In the genomic region with DNA sequence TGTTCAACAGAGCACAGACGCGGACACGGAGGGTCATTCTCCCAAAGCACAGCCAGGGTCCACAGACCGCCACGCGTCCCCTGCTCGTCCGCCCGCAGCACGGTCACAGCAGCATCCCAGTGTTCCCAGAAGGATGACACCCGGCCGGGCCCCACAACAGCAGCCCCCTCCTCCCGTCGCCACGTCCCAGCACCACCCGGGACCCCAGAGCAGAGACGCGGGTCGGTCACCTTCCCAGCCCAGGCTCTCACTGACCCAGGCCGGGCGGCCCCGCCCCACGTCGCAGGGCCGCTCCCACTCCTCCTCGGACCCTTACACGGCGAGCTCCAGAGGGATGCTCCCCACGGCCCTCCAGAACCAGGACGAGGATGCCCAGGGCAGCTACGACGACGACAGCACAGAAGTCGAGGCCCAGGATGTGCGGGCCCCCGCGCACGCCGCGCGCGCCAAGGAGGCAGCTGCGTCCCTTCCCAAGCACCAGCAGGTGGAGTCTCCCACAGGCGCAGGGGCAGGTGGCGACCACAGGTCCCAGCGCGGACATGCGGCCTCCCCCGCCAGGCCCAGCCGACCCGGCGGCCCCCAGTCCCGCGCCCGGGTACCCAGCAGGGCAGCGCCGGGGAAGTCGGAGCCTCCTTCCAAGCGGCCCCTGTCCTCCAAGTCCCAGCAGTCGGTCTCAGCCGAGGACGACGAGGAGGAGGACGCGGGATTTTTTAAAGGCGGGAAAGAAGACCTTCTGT, we compare ENCODE assay signal across 16 cellular contexts.
DNase-seq lines count a peak whose midpoint lies in the region; FAIRE-seq and TF ChIP-seq lines count a peak whose summit lies in the region.
"Had no signal": no experiment of that assay in that cellular context is flagged by ENCODE, and none has a peak within 500 bp of the region (broad histone marks: within the 10 kb centered on the region; RNA-seq: fewer than 3 reads in every experiment).

No MANE protein-coding gene starts in this region.

- no peaks in the 10 kb centered on the region for H3K36me3 ChIP-seq in ES-I3 (ENCODE audit: insufficient read depth, low read length)
- no peaks in the 10 kb centered on the region for H3K36me3 ChIP-seq in iPS-18a (ENCODE audit: control insufficient read depth, low read depth, low read length)
- H3K36me3 ChIP-seq in neural progenitor cell = no peaks in the 10 kb centered on the region
- H3K36me3 ChIP-seq: ascending aorta, thoracic aorta had no signal

- peak; percentile 31 for DNase-seq in astrocyte of the hippocampus (ENCODE audit: low read depth, low spot score)
- DNase-seq in neural progenitor cell (ENCODE audit: low spot score) = peak; percentile 71
- no peak for DNase-seq in NCI-H1417 treated with DMSO at 0.1 percent for 48 hours (lab: John Stamatoyannopoulos, UW)
- DNase-seq in GM12892 (ENCODE audit: insufficient read length) = no peak
- no peak for DNase-seq in caudate nucleus (lab: John Stamatoyannopoulos, UW)
- no peak for DNase-seq in activated T-cell treated with anti-CD3 and anti-CD28 coated beads, Interleukin-2, amount 50 U/mL, for 24 hours
- DNase-seq: activated effector memory CD4-positive, alpha-beta T cell treated with Interleukin-2 at 50 U/mL for 16 hours; effector memory CD8-positive, alpha-beta T cell; foreskin fibroblast; HCEC 1CT; NCI-H2081 treated with DMSO at 0.1 percent for 48 hours; nucleus accumbens had no signal

- no peak for TF ChIP-seq POLR2A in GM12892 (IDR thresholded peaks at IDR 0.05; ENCODE audit: low read depth, low read length)

- H3K27ac ChIP-seq in iPS-18a (ENCODE audit: low read length) (no peak overlapping the region), neural progenitor cell (no peak overlapping the region), caudate nucleus (ENCODE audit: low read depth, low read length) (no peak overlapping the region)
- H3K27ac ChIP-seq: ascending aorta, thoracic aorta had no signal

- H3K27me3 ChIP-seq in iPS-18a (ENCODE audit: control insufficient read depth, insufficient read depth, low read length) (peaks cover 32% of the 10 kb centered on the region), neural progenitor cell (peaks cover 90% of the 10 kb centered on the region)
- H3K27me3 ChIP-seq: ascending aorta had no signal

- H3K4me1 ChIP-seq in ES-I3 (ENCODE audit: insufficient read depth, low read length) = no peaks in the 10 kb centered on the region
- no peaks in the 10 kb centered on the region for H3K4me1 ChIP-seq in iPS-18a (ENCODE audit: control insufficient read depth, low read depth, low read length)
- no peaks in the 10 kb centered on the region for H3K4me1 ChIP-seq in neural progenitor cell
- H3K4me1 ChIP-seq: ascending aorta had no signal

- H3K27me3 Mint-ChIP-seq in neural progenitor cell (ENCODE audit: insufficient read depth, low read depth) = peaks cover 20% of the 10 kb centered on the region
- peaks cover 58% of the 10 kb centered on the region for H3K27me3 Mint-ChIP-seq in activated T-cell treated with anti-CD3 and anti-CD28 coated beads, Interleukin-2, amount 50 U/mL, for 24 hours

- TF ChIP-seq CTCF in neural progenitor cell (IDR thresholded peaks at IDR 0.05) = peak; percentile 53

- H3K9ac ChIP-seq in ES-I3 (ENCODE audit: low read depth, low read length) (peak overlapping the region; percentile 44), iPS-18a (ENCODE audit: low read length) (no peak overlapping the region), neural progenitor cell (no peak overlapping the region)

- peak overlapping the region; percentile 100 for H2AFZ ChIP-seq in neural progenitor cell (replicated peaks)

- no peaks in the 10 kb centered on the region for H3K9me3 ChIP-seq in ES-I3 (ENCODE audit: control insufficient read depth, insufficient read depth, low read length)
- H3K9me3 ChIP-seq in iPS-18a (ENCODE audit: control insufficient read depth, low read depth, low read length) = no peaks in the 10 kb centered on the region
- H3K9me3 ChIP-seq in neural progenitor cell (ENCODE audit: low read depth) = no peaks in the 10 kb centered on the region
- H3K9me3 ChIP-seq: ascending aorta, thoracic aorta had no signal

- no peak for FAIRE-seq in GM12892 (lab: Jason Lieb, UNC)

- H3K36me3 Mint-ChIP-seq in neural progenitor cell = no peaks in the 10 kb centered on the region
- H3K36me3 Mint-ChIP-seq in activated T-cell treated with anti-CD3 and anti-CD28 coated beads, Interleukin-2, amount 50 U/mL, for 24 hours (ENCODE audit: low read depth) = no peaks in the 10 kb centered on the region

- no peak overlapping the region for H3K27ac Mint-ChIP-seq in neural progenitor cell
- no peak overlapping the region for H3K27ac Mint-ChIP-seq in activated T-cell treated with anti-CD3 and anti-CD28 coated beads, Interleukin-2, amount 50 U/mL, for 24 hours
- H3K27ac Mint-ChIP-seq: effector memory CD8-positive, alpha-beta T cell had no signal

- peaks cover 5% of the 10 kb centered on the region for H3K9me3 Mint-ChIP-seq in neural progenitor cell
- H3K9me3 Mint-ChIP-seq in activated T-cell treated with anti-CD3 and anti-CD28 coated beads, Interleukin-2, amount 50 U/mL, for 24 hours = no peaks in the 10 kb centered on the region
- H3K9me3 Mint-ChIP-seq: effector memory CD8-positive, alpha-beta T cell had no signal

- H4K20me1 ChIP-seq in neural progenitor cell (ENCODE audit: low read depth) = no peaks in the 10 kb centered on the region

- H3K4me3 ChIP-seq in iPS-18a (ENCODE audit: low read length) (peak overlapping the region; percentile 38), neural progenitor cell (peak overlapping the region; percentile 49)
- H3K4me3 ChIP-seq: ascending aorta, thoracic aorta had no signal

- peak overlapping the region; percentile 90 for H3K4me2 ChIP-seq in neural progenitor cell

- no peak overlapping the region for H3K4me3 Mint-ChIP-seq in neural progenitor cell
- no peak overlapping the region for H3K4me3 Mint-ChIP-seq in activated T-cell treated with anti-CD3 and anti-CD28 coated beads, Interleukin-2, amount 50 U/mL, for 24 hours
- H3K4me3 Mint-ChIP-seq: effector memory CD8-positive, alpha-beta T cell had no signal

- no peaks in the 10 kb centered on the region for H3F3A ChIP-seq in neural progenitor cell (ENCODE audit: low read depth)

- no peaks in the 10 kb centered on the region for H3K79me2 ChIP-seq in neural progenitor cell (ENCODE audit: low read depth)

- peaks cover 13% of the 10 kb centered on the region for H3K4me1 Mint-ChIP-seq in neural progenitor cell
- H3K4me1 Mint-ChIP-seq in activated T-cell treated with anti-CD3 and anti-CD28 coated beads, Interleukin-2, amount 50 U/mL, for 24 hours (ENCODE audit: low read depth) = peaks cover 2% of the 10 kb centered on the region

Comparison
In these comparisons a context has a peak if more than half of its experiments do, and no peak if none do; other contexts are left out.
1. DNase-seq: peak in astrocyte of the hippocampus (single experiment) and neural progenitor cell (single experiment); none in NCI-H1417 treated with DMSO at 0.1 percent for 48 hours (single experiment), GM12892 (single experiment), caudate nucleus (0 of 61) and activated T-cell treated with anti-CD3 and anti-CD28 coated beads, Interleukin-2, amount 50 U/mL, for 24 hours (single experiment).